8 cellular contexts compared by ENCODE assay signal in the genomic region with DNA sequence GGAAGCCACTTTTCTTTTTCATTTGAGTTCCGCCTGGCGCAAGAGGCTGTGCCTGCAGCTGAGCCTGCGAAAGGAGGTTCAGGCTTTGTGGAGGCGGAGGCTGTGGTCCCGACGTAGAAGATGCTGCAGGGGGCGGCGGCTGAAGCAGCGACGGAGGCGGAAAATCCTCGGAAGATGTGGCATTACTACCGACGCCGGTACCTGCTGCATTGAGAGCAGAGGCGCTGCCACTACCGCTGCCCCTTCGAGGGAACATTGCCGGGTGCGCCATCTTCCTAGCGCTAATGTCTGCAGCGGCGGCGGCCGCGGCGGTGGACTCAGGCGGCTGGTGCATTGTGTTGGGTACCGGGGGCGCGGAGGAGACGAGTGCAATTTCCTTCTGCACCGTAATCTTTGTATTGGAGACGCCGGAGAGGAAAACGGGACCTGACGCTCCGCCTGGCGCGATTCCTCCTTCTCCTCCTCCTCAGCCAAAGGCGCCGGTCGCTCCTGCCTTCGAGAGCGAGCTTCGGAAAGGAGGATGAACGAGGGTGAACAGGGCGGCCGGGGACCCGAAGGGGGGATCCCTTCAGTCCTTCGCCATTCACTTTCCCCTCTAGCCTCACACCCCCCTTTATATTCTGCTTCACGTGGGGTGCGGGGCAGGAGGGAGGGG.
DNase-seq lines count a peak whose midpoint lies in the region; TF ChIP-seq lines count a peak whose summit lies in the region.

A gene (minus strand): TSS at position 590 of the 655 bp plus-strand sequence. CDS start 256 bp downstream, at position 334.

- TF ChIP-seq CTCF in epithelial cell of esophagus (IDR thresholded peaks at IDR 0.05; ENCODE audit: insufficient read depth, low read depth, low read length, missing control alignments): no peak

- peak; percentile 57 for DNase-seq in DMS 273 (lab: John Stamatoyannopoulos, UW; ENCODE audit: unreplicated experiment)
- no peak for DNase-seq in DMS 273 treated with DMSO at 0.1 percent for 48 hours (lab: John Stamatoyannopoulos, UW)
- peak; percentile 42 to 79 for DNase-seq in NCI-H526 (lab: John Stamatoyannopoulos, UW)
- peak; percentile 51 for DNase-seq in activated T-cell treated with anti-CD3 and anti-CD28 coated beads for 48 hours (ENCODE audit: low read depth)
- DNase-seq in epithelial cell of esophagus (ENCODE audit: low read depth): peak; percentile 42
- DNase-seq in midbrain (lab: John Stamatoyannopoulos, UW): peak; percentile 56
- peak; percentile 54 to 63 for DNase-seq in stimulated activated CD8-positive, alpha-beta memory T cell treated with anti-CD3 and anti-CD28 coated beads, Interleukin-15, amount 100 ng/mL, for 4 hours (ENCODE audit: low read depth in 2 of 2)
- DNase-seq in cortex of kidney (lab: John Stamatoyannopoulos, UW): no peak

- H3K4me3 ChIP-seq in epithelial cell of esophagus (ENCODE audit: low read length): peak within 1 kb of the TSS; percentile 80

Comparison
In these comparisons a context has a peak if more than half of its experiments do, and no peak if none do; other contexts are left out.
1. DNase-seq: peak in DMS 273 (single experiment), NCI-H526 (2 of 2), activated T-cell treated with anti-CD3 and anti-CD28 coated beads for 48 hours (single experiment), epithelial cell of esophagus (single experiment), midbrain (single experiment) and stimulated activated CD8-positive, alpha-beta memory T cell treated with anti-CD3 and anti-CD28 coated beads, Interleukin-15, amount 100 ng/mL, for 4 hours (2 of 2); none in DMS 273 treated with DMSO at 0.1 percent for 48 hours (single experiment) and cortex of kidney (single experiment).